1 cellular context compared by ENCODE assay signal in genomic region chrX:132226169-132226568, GRCh38.
TF ChIP-seq lines count a peak whose summit lies in the region.

No MANE protein-coding gene starts in this region.

TF ChIP-seq in endothelial cell of umbilical vein, 7 proteins besides CTCF, POLR2A, EP300 and RAD21:
- TF ChIP-seq JUN (IDR thresholded peaks at IDR 0.05; ENCODE audit: borderline replicate concordance, insufficient read depth, insufficient read length, low read depth) (no peak), GATA2 (IDR thresholded peaks at IDR 0.05; ENCODE audit: insufficient read depth, insufficient read length, low read depth, low read length) (no peak), MAX (IDR thresholded peaks at IDR 0.05; ENCODE audit: insufficient read depth, insufficient read length) (no peak), MYC (IDR thresholded peaks at IDR 0.05; ENCODE audit: low read depth, low read length) (no peak), FOS (IDR thresholded peaks at IDR 0.05; ENCODE audit: borderline replicate concordance, insufficient read depth, low read length) (no peak), POLR2AphosphoS5 (IDR thresholded peaks at IDR 0.05; ENCODE audit: insufficient read depth, low read depth, low read length) (no peak)
TF ChIP-seq in endothelial cell of umbilical vein: peak in this region for 0.
